ENCODE assay signal across 1 cellular context in the genomic region with DNA sequence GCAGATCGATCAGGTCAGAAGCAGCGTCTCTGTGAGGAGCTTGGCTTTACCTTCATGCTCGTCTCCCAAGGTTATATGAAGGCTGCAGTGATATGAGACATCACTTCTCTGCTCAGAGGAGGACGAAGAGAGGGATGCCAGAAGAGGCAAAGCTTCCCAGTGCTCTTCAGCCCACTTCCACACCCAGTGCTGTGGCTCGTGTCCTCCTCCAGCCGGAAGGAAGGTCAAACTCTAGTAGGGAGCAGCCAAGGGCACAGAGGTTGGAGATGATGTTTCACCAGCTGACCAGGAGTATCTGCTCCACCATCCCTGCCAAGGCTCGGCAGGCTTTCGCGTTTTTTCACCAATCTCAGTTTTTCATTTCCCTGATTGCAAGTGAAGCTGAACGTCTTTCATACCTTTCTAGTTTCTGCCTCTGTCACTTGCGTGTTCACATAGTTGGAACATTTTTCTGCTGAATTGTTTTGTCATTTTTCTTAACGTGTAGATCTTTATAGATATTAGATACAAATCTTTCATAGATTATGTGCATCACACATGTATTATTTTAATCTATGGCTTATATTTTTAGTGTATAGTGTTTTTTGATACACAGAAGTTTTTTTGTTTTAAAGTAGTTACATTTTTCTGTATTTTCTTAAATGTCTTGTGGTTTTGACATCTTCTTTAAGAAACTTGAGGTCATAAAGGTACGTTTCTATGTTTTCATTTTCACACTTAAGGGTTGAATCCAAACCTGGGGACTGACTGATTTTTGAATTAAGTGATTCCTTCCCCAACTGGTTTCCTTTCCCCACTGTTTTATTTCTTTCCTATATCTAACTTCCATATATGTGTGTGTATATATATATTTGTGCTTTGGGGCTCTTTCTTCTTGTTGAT.
TF ChIP-seq lines count a peak whose summit lies in the region.

No MANE protein-coding gene starts in this region.

TF ChIP-seq in GM23338, 12 proteins besides CTCF, POLR2A, EP300 and RAD21 (continued from another document):
- TF ChIP-seq ZNF462 (CRISPR knock-in tag; IDR thresholded peaks at IDR 0.05) = no peak
- TF ChIP-seq, protein P1, sequence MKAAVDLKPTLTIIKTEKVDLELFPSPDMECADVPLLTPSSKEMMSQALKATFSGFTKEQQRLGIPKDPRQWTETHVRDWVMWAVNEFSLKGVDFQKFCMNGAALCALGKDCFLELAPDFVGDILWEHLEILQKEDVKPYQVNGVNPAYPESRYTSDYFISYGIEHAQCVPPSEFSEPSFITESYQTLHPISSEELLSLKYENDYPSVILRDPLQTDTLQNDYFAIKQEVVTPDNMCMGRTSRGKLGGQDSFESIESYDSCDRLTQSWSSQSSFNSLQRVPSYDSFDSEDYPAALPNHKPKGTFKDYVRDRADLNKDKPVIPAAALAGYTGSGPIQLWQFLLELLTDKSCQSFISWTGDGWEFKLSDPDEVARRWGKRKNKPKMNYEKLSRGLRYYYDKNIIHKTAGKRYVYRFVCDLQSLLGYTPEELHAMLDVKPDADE (IDR thresholded peaks at IDR 0.05) = no peak
- no peak for TF ChIP-seq POLR2AphosphoS5 (IDR thresholded peaks at IDR 0.05; ENCODE audit: low read depth)
- TF ChIP-seq JUNB (IDR thresholded peaks at IDR 0.05; ENCODE audit: unreplicated experiment) = no peak
- TF ChIP-seq CREB1 (CRISPR knock-in tag; IDR thresholded peaks at IDR 0.05; ENCODE audit: low read depth) = no peak
